In genomic region chr9:86721843-86722705, GRCh38 we compare ENCODE assay signal across 9 cellular contexts.
DNase-seq lines count a peak whose midpoint lies in the region; ATAC-seq and TF ChIP-seq lines count a peak whose summit lies in the region.
"Had no signal": no experiment of that assay in that cellular context is flagged by ENCODE, and none has a peak within 500 bp of the region (broad histone marks: within the 10 kb centered on the region; RNA-seq: fewer than 3 reads in every experiment).

No MANE protein-coding gene starts in this region.

- ATAC-seq in thoracic aorta (ENCODE audit: insufficient number of reproducible peaks, low FRiP score, low read depth) (peak; percentile 85), GM18505 (IDR thresholded peaks at IDR 0.05; ENCODE audit: unreplicated experiment) (no peak)

- WGBS in mammary epithelial cell (ENCODE audit: low coverage, missing lambda C conversion rate): 2% methylated on average over 5 of the region's 5 CpGs

- H3K4me3 ChIP-seq in mammary epithelial cell (replicated peaks in 1 of 3; ENCODE audit: insufficient read depth in 1 of 3, low read depth in 2 of 3, low read length in 3 of 3) (peak overlapping the region in 1 of 3 experiments; percentile 5), thoracic aorta (peak overlapping the region; percentile 32)

- CTCF ChIA-PET in mammary epithelial cell (lab: Charles Lee; ENCODE audit: low non-redundant PET): no interaction called here

- TF ChIP-seq CTCF in HFFc6 (IDR thresholded peaks at IDR 0.05) (no peak), mammary epithelial cell (conservative IDR thresholded peaks at IDR 0.05 in 1 of 2, IDR thresholded peaks at IDR 0.05 in 1 of 2; ENCODE audit: extremely low read depth in 1 of 2, insufficient read depth in 1 of 2, low read depth in 1 of 2, low read length in 2 of 2) (no peak), thoracic aorta (IDR thresholded peaks at IDR 0.05) (no peak)

- peak overlapping the region; percentile 85 for H3K4me2 ChIP-seq in mammary epithelial cell (ENCODE audit: insufficient read depth, low read depth, low read length)

- no peak overlapping the region for H3K9ac ChIP-seq in mammary epithelial cell (ENCODE audit: insufficient read depth, low read length)

- peaks cover 31% of the 10 kb centered on the region for H3K4me1 ChIP-seq in mammary epithelial cell (ENCODE audit: insufficient read depth, low read length)
- peaks cover 16 to 40% of the 10 kb centered on the region in 2 donors for H3K4me1 ChIP-seq in thoracic aorta (ENCODE audit: control insufficient read depth in 1 of 2, low read depth in 2 of 2)

- TF ChIP-seq POLR2A in GM18505 (IDR thresholded peaks at IDR 0.05; ENCODE audit: borderline replicate concordance, extremely low read depth, insufficient read depth, insufficient read length): no peak

- 0 out of 2 replicates have a peak, but pooled peaks cover 7% of the 10 kb centered on the region for H3K36me3 Mint-ChIP-seq in HFFc6 (ENCODE audit: low read depth)

- dilution Hi-C loops in mammary epithelial cell (cut with HindIII; ENCODE audit: low sequenced_read_pairs): no loop called here

- H3K79me2 ChIP-seq in mammary epithelial cell (ENCODE audit: insufficient read depth, low read length): no peaks in the 10 kb centered on the region

- intact Hi-C loops in mammary epithelial cell (cut with micrococcal nuclease): loop anchor here (1.0 to 5.0 kb wide), 2 partner anchors 19 to 45 kb away; no protein-coding TSS in a partner anchor

- peaks cover 42% of the 10 kb centered on the region for H3K4me1 Mint-ChIP-seq in HFFc6 (ENCODE audit: low read depth)

- H3K9me3 ChIP-seq in mammary epithelial cell (replicated peaks; ENCODE audit: insufficient read depth, low read length) (no peaks in the 10 kb centered on the region), thoracic aorta (no peaks in the 10 kb centered on the region)

- in situ Hi-C loops in mammary epithelial cell (cut with MboI; ENCODE audit: low sequenced_read_pairs in 2 of 2): no loop called here

- no peaks in the 10 kb centered on the region for H4K20me1 ChIP-seq in mammary epithelial cell (ENCODE audit: insufficient read depth, low read length)

- DNase-seq in HFFc6 (peak; percentile 84), mammary epithelial cell (peak; percentile 72), kidney tubule cell (ENCODE audit: low spot score) (peak; percentile 76), thoracic aorta (ENCODE audit: low spot score) (no peak), SK-N-DZ (ENCODE audit: low spot score) (no peak), midbrain (lab: John Stamatoyannopoulos, UW) (no peak), NCI-H2171 treated with DMSO at 0.1 percent for 48 hours (lab: John Stamatoyannopoulos, UW) (no peak)
- DNase-seq: activated gamma-delta T cell had no signal

- H3K27me3 Mint-ChIP-seq in HFFc6 (ENCODE audit: insufficient read depth): no peaks in the 10 kb centered on the region; the same call in none of the 2 replicates

- H3K36me3 ChIP-seq in mammary epithelial cell (ENCODE audit: insufficient read depth, low read length) (no peaks in the 10 kb centered on the region), thoracic aorta (no peaks in the 10 kb centered on the region)

- peak overlapping the region; percentile 75 for H2AFZ ChIP-seq in mammary epithelial cell (ENCODE audit: low read depth, low read length)

- peak overlapping the region; percentile 74 for H3K4me3 Mint-ChIP-seq in HFFc6

- peak overlapping the region; percentile 81 for H3K27ac Mint-ChIP-seq in HFFc6

- H3K9me3 Mint-ChIP-seq in HFFc6: no peaks in the 10 kb centered on the region

- H3K27me3 ChIP-seq in mammary epithelial cell (ENCODE audit: insufficient read depth, low read length) (no peaks in the 10 kb centered on the region), thoracic aorta (replicated peaks; ENCODE audit: insufficient read depth) (no peaks in the 10 kb centered on the region)

- TSS peak; percentile 92 for BruUV-seq in mammary epithelial cell (replicated peaks; lab: Mats Ljungman, UMichigan)

- H3K27ac ChIP-seq in mammary epithelial cell (ENCODE audit: insufficient read depth, low read depth, low read length) (peak overlapping the region; percentile 55), thoracic aorta (peak overlapping the region; percentile 80 to 92)

Comparison
In these comparisons a context has a peak if more than half of its experiments do, and no peak if none do; other contexts are left out.
1. DNase-seq: peak in HFFc6 (single experiment), mammary epithelial cell (single experiment) and kidney tubule cell (single experiment); none in thoracic aorta (single experiment), SK-N-DZ (single experiment), midbrain (single experiment) and NCI-H2171 treated with DMSO at 0.1 percent for 48 hours (single experiment).